Comparison of ENCODE assay signal across 9 cellular contexts in the genomic region with DNA sequence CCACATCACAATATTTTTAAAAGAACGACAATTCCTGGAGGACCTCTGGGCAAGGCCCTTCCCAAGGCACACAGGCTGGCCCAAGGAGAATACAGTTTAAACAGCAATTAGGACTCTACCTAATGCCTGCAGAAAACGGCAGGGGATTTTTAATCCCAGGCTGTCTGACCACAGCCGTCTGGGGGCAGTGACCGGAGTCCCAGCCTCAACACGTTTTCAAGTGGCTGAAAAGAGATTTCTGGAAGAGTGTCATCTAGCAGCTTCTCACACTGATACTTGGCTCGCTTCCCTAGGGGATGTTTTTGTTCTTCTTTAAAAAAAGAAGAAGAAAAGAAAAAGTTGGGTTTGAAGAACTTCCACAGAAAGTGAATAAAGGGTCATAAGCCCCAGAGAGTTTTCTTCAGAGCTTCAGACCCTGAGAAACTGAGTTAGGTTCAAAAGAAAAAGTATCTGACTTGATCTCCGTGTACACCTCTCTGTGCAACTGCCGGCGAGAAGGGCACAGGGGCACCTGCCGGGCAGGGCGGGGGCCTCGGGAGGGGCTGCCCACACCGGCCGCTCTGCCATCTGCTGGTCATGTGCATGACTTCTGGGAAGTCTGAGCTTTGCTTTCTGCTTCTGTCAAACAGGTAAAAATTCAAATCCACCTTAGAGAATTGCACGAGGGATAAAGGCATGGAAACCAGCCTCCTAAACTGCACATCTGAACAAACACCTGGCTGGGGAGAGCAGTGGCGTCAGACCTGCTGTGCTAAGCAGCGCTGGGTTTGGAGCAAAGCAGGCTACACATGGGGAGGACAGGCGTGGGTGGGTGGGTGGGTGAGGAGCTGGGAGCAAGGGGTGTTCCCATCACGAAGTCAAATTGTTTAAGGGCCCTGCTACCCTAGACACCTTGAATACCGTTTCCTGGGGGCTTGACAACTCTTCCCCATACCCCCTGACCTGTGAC. TPM values are rescaled to one million over a fixed set of nuclear protein-coding genes. Genes with fewer than 3 reads are reported as not detected.
A peak's percentile ranks its signal among the peaks of the same experiment; 100 is the strongest.
DNase-seq lines count a peak whose midpoint lies in the region; ATAC-seq and TF ChIP-seq lines count a peak whose summit lies in the region.
"Had no signal": no experiment of that assay in that cellular context is flagged by ENCODE, and none has a peak within 500 bp of the region (broad histone marks: within the 10 kb centered on the region; RNA-seq: fewer than 3 reads in every experiment).

No MANE protein-coding gene starts in this region.

- H3K27me3 Mint-ChIP-seq in CD14-positive monocyte (ENCODE audit: low read depth in 3 of 3) = peaks cover 0 to 3% (median 0%) of the 10 kb centered on the region in 3 donors
- H3K27me3 Mint-ChIP-seq: activated naive CD8-positive, alpha-beta T cell had no signal

- H3K27ac Mint-ChIP-seq in CD14-positive monocyte = peak overlapping the region in 5 of 7 donors; percentile 66 to 85 (median 80)
- H3K27ac Mint-ChIP-seq: activated naive CD8-positive, alpha-beta T cell had no signal

- no peaks in the 10 kb centered on the region for H3K9me2 ChIP-seq in SK-N-SH

- no peak for TF ChIP-seq RAD21 in SK-N-SH (IDR thresholded peaks at IDR 0.05; ENCODE audit: low read length)

- peak; percentile 65 for TF ChIP-seq CTCF in CD14-positive monocyte (IDR thresholded peaks at IDR 0.05)
- peak; percentile 41 for TF ChIP-seq CTCF in HFF-Myc (IDR thresholded peaks at IDR 0.05; ENCODE audit: low read depth, low read length, missing control alignments)
- peak; percentile 49 for TF ChIP-seq CTCF in SK-N-SH (IDR thresholded peaks at IDR 0.05)
- peak in 1 of 3 experiments; percentile 42 for TF ChIP-seq CTCF in esophagus muscularis mucosa (IDR thresholded peaks at IDR 0.05)

- no peaks in the 10 kb centered on the region for H3F3A ChIP-seq in SK-N-SH (replicated peaks; ENCODE audit: insufficient read depth)

- WGBS in SK-N-SH (ENCODE audit: low lambda C conversion rate) = 88% methylated on average over 16 of the region's 20 CpGs
- 73% methylated on average over 17 of the region's 20 CpGs for WGBS in esophagus muscularis mucosa

- H3K4me2 ChIP-seq in SK-N-SH = no peak overlapping the region

- H3K79me2 ChIP-seq in SK-N-SH (ENCODE audit: insufficient read depth) = peaks cover 100% of the 10 kb centered on the region

- H3K9me3 Mint-ChIP-seq in CD14-positive monocyte = no peaks in the 10 kb centered on the region

- peaks cover 96% of the 10 kb centered on the region for H4K20me1 ChIP-seq in SK-N-SH (ENCODE audit: insufficient read depth)

- no peak overlapping the region for H3K9ac ChIP-seq in SK-N-SH

- DNase-seq in CD14-positive monocyte (ENCODE audit: low spot score) = no peak
- no peak for DNase-seq in HFF-Myc (ENCODE audit: extremely low read depth, low read depth)
- peak; percentile 53 for DNase-seq in SK-N-SH
- DNase-seq in esophagus muscularis mucosa (ENCODE audit: extremely low spot score) = no peak
- peak; percentile 59 for DNase-seq in pons (ENCODE audit: low spot score)
- no peak for DNase-seq in NCI-H226

- H3K36me3 ChIP-seq in SK-N-SH (replicated peaks in 1 of 2; ENCODE audit: control insufficient read depth in 1 of 2, insufficient read depth in 2 of 2, low read length in 1 of 2) (peaks cover 0 to 4% of the 10 kb centered on the region in 2 experiments), esophagus muscularis mucosa (peaks cover 0 to 13% (median 6%) of the 10 kb centered on the region in 4 donors)

- no peak overlapping the region for H3K27ac ChIP-seq in SK-N-SH (ENCODE audit: low read depth in 2 of 2, low read length in 1 of 2)
- peak overlapping the region; percentile 19 to 49 (median 34) for H3K27ac ChIP-seq in esophagus muscularis mucosa (replicated peaks in 1 of 4)

- POLR2A ChIA-PET in SK-N-SH (lab: Yijun Ruan, JAX) = no interaction called here

- peaks cover 17 to 49% of the 10 kb centered on the region in 2 donors for H3K36me3 Mint-ChIP-seq in CD14-positive monocyte
- H3K36me3 Mint-ChIP-seq: activated naive CD8-positive, alpha-beta T cell had no signal

- intact Hi-C loops in CD14-positive monocyte (cut with micrococcal nuclease) (no loop called here), esophagus muscularis mucosa (cut with DNase I) (no loop called here)

- H3K4me1 ChIP-seq in SK-N-SH (ENCODE audit: control insufficient read depth in 1 of 2, insufficient read depth in 2 of 2, low read depth in 1 of 2, low read length in 1 of 2) (peaks cover 0 to 35% of the 10 kb centered on the region in 2 experiments; a peak in 1 of 4 replicates), esophagus muscularis mucosa (peaks cover 56 to 94% (median 89%) of the 10 kb centered on the region in 4 donors)

- peaks cover 57% of the 10 kb centered on the region for H3K4me1 Mint-ChIP-seq in CD14-positive monocyte

- no peak overlapping the region for H2AFZ ChIP-seq in SK-N-SH (ENCODE audit: low read depth)

- CTCF ChIA-PET in SK-N-SH (lab: Yijun Ruan, JAX) = interaction anchor here (0.7 to 2.5 kb wide), 14 partner anchors 9 to 290 kb away, joined by 3 to 12 read pairs (median 4); partner anchors contain the start of gene BANF2

- no peak for TF ChIP-seq POLR2A in esophagus muscularis mucosa (IDR thresholded peaks at IDR 0.05; ENCODE audit: low read depth)

- peak overlapping the region; percentile 24 to 59 for H3K4me3 Mint-ChIP-seq in CD14-positive monocyte
- H3K4me3 Mint-ChIP-seq: activated naive CD8-positive, alpha-beta T cell had no signal

- H3K4me3 ChIP-seq in HFF-Myc (replicated peaks; ENCODE audit: low read depth, low read length) (no peak overlapping the region), SK-N-SH (ENCODE audit: low read depth in 2 of 2, low read length in 1 of 2) (no peak overlapping the region), esophagus muscularis mucosa (no peak overlapping the region)

- H3K9me3 ChIP-seq in SK-N-SH (no peaks in the 10 kb centered on the region), esophagus muscularis mucosa (no peaks in the 10 kb centered on the region)

- ATAC-seq in HG03045 (IDR thresholded peaks at IDR 0.05; ENCODE audit: unreplicated experiment) (no peak), GM18519 (IDR thresholded peaks at IDR 0.05; ENCODE audit: low FRiP score, unreplicated experiment) (no peak)

- H3K27me3 ChIP-seq in SK-N-SH (ENCODE audit: insufficient read depth) = no peaks in the 10 kb centered on the region
- no peaks in the 10 kb centered on the region for H3K27me3 ChIP-seq in esophagus muscularis mucosa

- TF ChIP-seq EP300 in SK-N-SH (IDR thresholded peaks at IDR 0.05; ENCODE audit: borderline replicate concordance in 1 of 2, low read depth in 1 of 2, low read length in 1 of 2) = no peak
- TF ChIP-seq EP300 in esophagus muscularis mucosa (IDR thresholded peaks at IDR 0.05) = no peak

TF ChIP-seq in SK-N-SH, 30 proteins besides CTCF, POLR2A, EP300 and RAD21:
- TF ChIP-seq JUND (IDR thresholded peaks at IDR 0.05) (no peak), TCF12 (IDR thresholded peaks at IDR 0.05) (no peak), RFX5 (IDR thresholded peaks at IDR 0.05; ENCODE audit: low read length) (no peak), SMC3 (IDR thresholded peaks at IDR 0.05; ENCODE audit: low read depth, low read length) (peak; percentile 19; the same call in 1 of the 2 replicates)

RNA-seq across cellular contexts. Expression of gene RRBP1, which starts 33.0 kb away (rescaled TPM):
- 1 to 10 TPM; 4.7 to 7.5 TPM for polyA plus RNA-seq in CD14-positive monocyte
- polyA plus RNA-seq in SK-N-SH (2012; rRNA removed) = 31.0 and 50.2 TPM in 2 replicates
- polyA plus RNA-seq in SK-N-SH (2012; cell fraction: cytosol; rRNA removed) = 28.4 and 38.4 TPM in 2 replicates
- 71.4 and 77.4 TPM in 2 replicates for polyA plus RNA-seq in SK-N-SH (2012; cell fraction: nucleus; rRNA removed)
- 10 to 100 TPM; 61.5 to 86.6 (median 65.4) TPM for total RNA-seq in esophagus muscularis mucosa

RNA-seq across cellular contexts. Expression of gene BANF2, which starts 50.7 kb away (rescaled TPM):
- not detected for polyA plus RNA-seq in CD14-positive monocyte
- polyA plus RNA-seq in SK-N-SH (2012; rRNA removed) = not detected in 2 replicates
- polyA plus RNA-seq in SK-N-SH (2012; cell fraction: cytosol; rRNA removed) = not detected in 2 replicates
- not detected in 2 replicates for polyA plus RNA-seq in SK-N-SH (2012; cell fraction: nucleus; rRNA removed)
- total RNA-seq in esophagus muscularis mucosa = not detected

Comparison
In these comparisons a context has a peak if more than half of its experiments do, and no peak if none do; other contexts are left out.
1. DNase-seq: peak in SK-N-SH (single experiment) and pons (single experiment); none in CD14-positive monocyte (single experiment), HFF-Myc (single experiment), esophagus muscularis mucosa (single experiment) and NCI-H226 (single experiment).
2. H3K27ac ChIP-seq: peak in esophagus muscularis mucosa (4 of 4); none in SK-N-SH (0 of 2).